ENCODE assay signal across 23 cellular contexts in genomic region chr1:87682565-87682964, GRCh38.
"Had no signal": no experiment of that assay in that cellular context is flagged by ENCODE, and none has a peak within 500 bp of the region (broad histone marks: within the 10 kb centered on the region; RNA-seq: fewer than 3 reads in every experiment).

No MANE protein-coding gene starts in this region.

- H3K4me3 ChIP-seq: lung, pancreas, psoas muscle, tibial artery had no signal

- H3K27ac Mint-ChIP-seq: activated CD4-positive, alpha-beta T cell treated with anti-CD3 and anti-CD28 coated beads, Interleukin-2, amount 10 ng/mL, durations not matched to agents 7 days and 5 days; activated CD8-positive, alpha-beta T cell treated with anti-CD3 and anti-CD28 coated beads, Interleukin-2, amount 10 ng/mL, durations not matched to agents 7 days and 5 days; activated naive CD4-positive, alpha-beta T cell treated with anti-CD3 and anti-CD28 coated beads, Interleukin-2, amount 50 U/mL, for 72 hours; activated T-helper 1 cell treated with anti-CD3 and anti-CD28 coated beads, Interleukin-12 subunit alpha, Interleukin-12 subunit beta, Interleukin-2, Interleukin-4 antibody, amounts not matched to agents 30 ng/mL and 10 ng/mL and 1 ng/mL, durations not matched to agents 14 hours and 24 hours and 36 hours; dendritic cell treated with granulocyte-macrophage colony-stimulating factor and Interleukin-4, amounts not matched to agents 40 ng/mL and 50 ng/mL, for 4 days; natural killer cell treated with Interleukin-12 subunit alpha and Interleukin-12 subunit beta and Interleukin-15 and Interleukin-18, amount 100 ng/mL, for 72 hours; stimulated activated naive CD8-positive, alpha-beta T cell treated with anti-CD3 and anti-CD28 coated beads, Interleukin-15, Interleukin-2, amounts not matched to agents 100 ng/mL and 50 ng/mL, for 24 hours had no signal

- H3K27me3 Mint-ChIP-seq: activated CD4-positive, alpha-beta T cell treated with anti-CD3 and anti-CD28 coated beads, Interleukin-2, amount 10 ng/mL, durations not matched to agents 7 days and 5 days; brain; dendritic cell treated with granulocyte-macrophage colony-stimulating factor and Interleukin-4, amounts not matched to agents 40 ng/mL and 50 ng/mL, for 4 days had no signal

- H3K36me3 Mint-ChIP-seq: activated naive CD4-positive, alpha-beta T cell treated with anti-CD3 and anti-CD28 coated beads, Interleukin-2, amount 50 U/mL, for 72 hours; brain; natural killer cell treated with Interleukin-12 subunit alpha and Interleukin-12 subunit beta and Interleukin-15 and Interleukin-18, amount 100 ng/mL, for 72 hours had no signal

- H3K9me3 Mint-ChIP-seq: activated CD4-positive, alpha-beta T cell treated with anti-CD3 and anti-CD28 coated beads, Interleukin-2, amount 10 ng/mL, durations not matched to agents 7 days and 5 days; activated naive CD4-positive, alpha-beta T cell treated with anti-CD3 and anti-CD28 coated beads, Interleukin-2, amount 50 U/mL, for 72 hours; activated T-helper 1 cell treated with anti-CD3 and anti-CD28 coated beads, Interleukin-12 subunit alpha, Interleukin-12 subunit beta, Interleukin-2, Interleukin-4 antibody, amounts not matched to agents 30 ng/mL and 10 ng/mL and 1 ng/mL, durations not matched to agents 14 hours and 24 hours and 36 hours; brain; dendritic cell treated with granulocyte-macrophage colony-stimulating factor and Interleukin-4, amounts not matched to agents 40 ng/mL and 50 ng/mL, for 4 days; natural killer cell treated with Interleukin-12 subunit alpha and Interleukin-12 subunit beta and Interleukin-15 and Interleukin-18, amount 100 ng/mL, for 72 hours; stimulated activated naive CD8-positive, alpha-beta T cell treated with anti-CD3 and anti-CD28 coated beads, Interleukin-15, Interleukin-2, amounts not matched to agents 100 ng/mL and 50 ng/mL, for 24 hours had no signal

- DNase-seq: activated CD4-positive, alpha-beta T cell treated with anti-CD3 and anti-CD28 coated beads, Interleukin-2, amount 10 ng/mL, durations not matched to agents 7 days and 5 days; activated CD4-positive, CD25-positive, alpha-beta regulatory T cell treated with anti-CD3 and anti-CD28 coated beads, Interleukin-2, amount 50 U/mL, for 72 hours; activated CD8-positive, alpha-beta T cell treated with anti-CD3 and anti-CD28 coated beads, Interleukin-2, amount 10 ng/mL, durations not matched to agents 7 days and 5 days; activated gamma-delta T cell treated with Interleukin-2 at 50 U/mL for 16 hours; aorta; caudate nucleus; effector CD4-positive, alpha-beta T cell; foreskin keratinocyte; pancreas; psoas muscle; right cardiac atrium; stimulated activated CD4-positive, alpha-beta T cell treated with anti-CD3 and anti-CD28 coated beads, Interleukin-12 subunit alpha, Interleukin-12 subunit beta, amount 100 ng/mL, for 4 hours; substantia nigra; tibial artery had no signal

- ATAC-seq: activated CD8-positive, alpha-beta T cell treated with anti-CD3 and anti-CD28 coated beads, Interleukin-2, amount 10 ng/mL, durations not matched to agents 7 days and 5 days; activated naive CD4-positive, alpha-beta T cell treated with anti-CD3 and anti-CD28 coated beads, Interleukin-2, amount 50 U/mL, for 72 hours; foreskin keratinocyte; left lobe of liver; pancreas; psoas muscle; right cardiac atrium had no signal

- H3K9me3 ChIP-seq: neutrophil, pancreas, psoas muscle had no signal

- H3K4me1 ChIP-seq: foreskin keratinocyte, pancreas, psoas muscle had no signal

- H3K4me3 Mint-ChIP-seq: activated CD4-positive, alpha-beta T cell treated with anti-CD3 and anti-CD28 coated beads, Interleukin-2, amount 10 ng/mL, durations not matched to agents 7 days and 5 days; activated CD8-positive, alpha-beta T cell treated with anti-CD3 and anti-CD28 coated beads, Interleukin-2, amount 10 ng/mL, durations not matched to agents 7 days and 5 days; activated T-helper 1 cell treated with anti-CD3 and anti-CD28 coated beads, Interleukin-12 subunit alpha, Interleukin-12 subunit beta, Interleukin-2, Interleukin-4 antibody, amounts not matched to agents 30 ng/mL and 10 ng/mL and 1 ng/mL, durations not matched to agents 14 hours and 24 hours and 36 hours; brain; dendritic cell treated with granulocyte-macrophage colony-stimulating factor and Interleukin-4, amounts not matched to agents 40 ng/mL and 50 ng/mL, for 4 days; natural killer cell treated with Interleukin-12 subunit alpha and Interleukin-12 subunit beta and Interleukin-15 and Interleukin-18, amount 100 ng/mL, for 72 hours; stimulated activated naive CD8-positive, alpha-beta T cell treated with anti-CD3 and anti-CD28 coated beads, Interleukin-15, Interleukin-2, amounts not matched to agents 100 ng/mL and 50 ng/mL, for 24 hours had no signal

- H3K36me3 ChIP-seq: neutrophil, pancreas, tibial artery had no signal

- H3K4me1 Mint-ChIP-seq: activated CD4-positive, alpha-beta T cell treated with anti-CD3 and anti-CD28 coated beads, Interleukin-2, amount 10 ng/mL, durations not matched to agents 7 days and 5 days had no signal

- H3K27me3 ChIP-seq: foreskin keratinocyte, neutrophil, pancreas, tibial artery had no signal

- H3K27ac ChIP-seq: foreskin keratinocyte, neutrophil, pancreas, psoas muscle, tibial artery had no signal
